1 cellular context compared by ENCODE assay signal in genomic region chr6:113719056-113719455, GRCh38.
TF ChIP-seq lines count a peak whose summit lies in the region.

No MANE protein-coding gene starts in this region.

TF ChIP-seq in SK-N-SH, 30 proteins besides CTCF, POLR2A, EP300 and RAD21 (continued from another document):
- TF ChIP-seq ZBTB33 (IDR thresholded peaks at IDR 0.05; ENCODE audit: borderline replicate concordance, low read depth) = no peak
